17 cellular contexts compared by ENCODE assay signal in the genomic region with DNA sequence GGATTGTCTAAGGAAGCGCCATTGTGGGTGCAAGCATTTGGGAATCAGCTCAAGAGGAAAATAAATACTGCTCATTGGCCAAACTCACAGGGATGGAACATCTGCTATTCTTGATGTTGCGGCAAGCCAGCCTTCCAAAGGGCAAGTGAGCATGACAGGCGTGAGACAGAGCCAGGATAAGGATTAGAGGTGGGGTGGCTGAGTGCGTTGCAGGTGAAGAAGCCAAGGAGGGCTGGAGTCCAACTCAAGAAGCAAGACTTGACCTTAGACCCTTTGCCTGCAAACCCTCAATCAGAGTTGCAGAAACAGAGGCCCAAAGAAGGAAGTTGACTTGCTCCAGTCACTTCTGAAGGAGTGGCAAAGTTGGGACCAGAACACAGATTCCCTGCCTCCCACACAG.
DNase-seq lines count a peak whose midpoint lies in the region; ATAC-seq and TF ChIP-seq lines count a peak whose summit lies in the region.
"Had no signal": no experiment of that assay in that cellular context is flagged by ENCODE, and none has a peak within 500 bp of the region (broad histone marks: within the 10 kb centered on the region; RNA-seq: fewer than 3 reads in every experiment).

No MANE protein-coding gene starts in this region.

- intact Hi-C loops in left colon (cut with DNase I, micrococcal nuclease) = no loop called here
- intact Hi-C loops in naive thymus-derived CD4-positive, alpha-beta T cell (cut with micrococcal nuclease) = no loop called here

- no peaks in the 10 kb centered on the region for H3K9me3 Mint-ChIP-seq in naive thymus-derived CD4-positive, alpha-beta T cell
- H3K9me3 Mint-ChIP-seq: CD4-positive, alpha-beta T cell; H9 had no signal

- no peak overlapping the region for H3K27ac ChIP-seq in WERI-Rb-1
- H3K27ac ChIP-seq in naive thymus-derived CD4-positive, alpha-beta T cell (ENCODE audit: low read depth, low read length) = no peak overlapping the region
- H3K27ac ChIP-seq: C4-2B had no signal

- no peaks in the 10 kb centered on the region for H3K27me3 ChIP-seq in WERI-Rb-1 (ENCODE audit: insufficient read depth, low read depth, severe bottlenecking)
- peaks cover 0 to 3% of the 10 kb centered on the region in 2 donors for H3K27me3 ChIP-seq in naive thymus-derived CD4-positive, alpha-beta T cell (ENCODE audit: control insufficient read depth in 2 of 2, insufficient read depth in 2 of 2, low read length in 2 of 2)

- no peak overlapping the region for H3K4me3 ChIP-seq in WERI-Rb-1 (ENCODE audit: low read depth, low read length)
- no peak overlapping the region for H3K4me3 ChIP-seq in naive thymus-derived CD4-positive, alpha-beta T cell (ENCODE audit: low read length)
- H3K4me3 ChIP-seq: GM12878 had no signal

- ATAC-seq in left colon = peak; percentile 51
- no peak for ATAC-seq in naive thymus-derived CD4-positive, alpha-beta T cell
- ATAC-seq: GM12878 had no signal

- H3K4me1 Mint-ChIP-seq in naive thymus-derived CD4-positive, alpha-beta T cell = no peaks in the 10 kb centered on the region

- POLR2A ChIA-PET in naive thymus-derived CD4-positive, alpha-beta T cell (lab: Charles Lee) = no interaction called here

- DNase-seq in NCI-H82 (lab: John Stamatoyannopoulos, UW) = peak; percentile 31
- peak; percentile 47 for DNase-seq in WERI-Rb-1
- no peak for DNase-seq in left colon
- no peak for DNase-seq in activated effector memory CD4-positive, alpha-beta T cell treated with Interleukin-2 at 50 U/mL for 16 hours
- no peak for DNase-seq in MV-4-11 (lab: John Stamatoyannopoulos, UW)
- no peak for DNase-seq in naive thymus-derived CD4-positive, alpha-beta T cell
- DNase-seq in T-helper 1 cell = no peak
- DNase-seq: ACHN; BE2C; CD4-positive, alpha-beta T cell; DMS153; DND-41; EL; GOT3; H9 had no signal

- H3K9me3 ChIP-seq in WERI-Rb-1 (ENCODE audit: severe bottlenecking) = no peaks in the 10 kb centered on the region
- no peaks in the 10 kb centered on the region for H3K9me3 ChIP-seq in naive thymus-derived CD4-positive, alpha-beta T cell (ENCODE audit: control insufficient read depth in 2 of 3, low read length in 3 of 3)
- H3K9me3 ChIP-seq: BE2C had no signal

- no peak overlapping the region for H3K4me3 Mint-ChIP-seq in naive thymus-derived CD4-positive, alpha-beta T cell
- H3K4me3 Mint-ChIP-seq: CD4-positive, alpha-beta T cell; H9 had no signal

- no peak for TF ChIP-seq CTCF in WERI-Rb-1 (IDR thresholded peaks at IDR 0.05; ENCODE audit: low read depth, low read length)

- H3K27ac Mint-ChIP-seq in naive thymus-derived CD4-positive, alpha-beta T cell = no peak overlapping the region
- H3K27ac Mint-ChIP-seq: CD4-positive, alpha-beta T cell had no signal

- H3K4me1 ChIP-seq in naive thymus-derived CD4-positive, alpha-beta T cell (ENCODE audit: control insufficient read depth in 2 of 2, insufficient read depth in 2 of 2, low read length in 2 of 2) = no peaks in the 10 kb centered on the region
- H3K4me1 ChIP-seq: BE2C had no signal

- no peaks in the 10 kb centered on the region for H3K36me3 Mint-ChIP-seq in naive thymus-derived CD4-positive, alpha-beta T cell

- H3K36me3 ChIP-seq in WERI-Rb-1 = peaks cover 7% of the 10 kb centered on the region
- no peaks in the 10 kb centered on the region for H3K36me3 ChIP-seq in naive thymus-derived CD4-positive, alpha-beta T cell (ENCODE audit: control insufficient read depth in 2 of 3, insufficient read depth in 3 of 3, low read length in 3 of 3)
- H3K36me3 ChIP-seq: BE2C had no signal

- peaks cover 0 to 1% (median 0%) of the 10 kb centered on the region in 5 donors for H3K27me3 Mint-ChIP-seq in naive thymus-derived CD4-positive, alpha-beta T cell
- H3K27me3 Mint-ChIP-seq: CD4-positive, alpha-beta T cell had no signal

- CTCF ChIA-PET in naive thymus-derived CD4-positive, alpha-beta T cell (lab: Charles Lee) = no interaction called here

Comparison
In these comparisons a context has a peak if more than half of its experiments do, and no peak if none do; other contexts are left out.
1. DNase-seq: peak in NCI-H82 (single experiment) and WERI-Rb-1 (single experiment); none in left colon (0 of 2), activated effector memory CD4-positive, alpha-beta T cell treated with Interleukin-2 at 50 U/mL for 16 hours (single experiment), MV-4-11 (single experiment), naive thymus-derived CD4-positive, alpha-beta T cell (0 of 9) and T-helper 1 cell (0 of 5).